ENCODE assay signal across 19 cellular contexts in the genomic region with DNA sequence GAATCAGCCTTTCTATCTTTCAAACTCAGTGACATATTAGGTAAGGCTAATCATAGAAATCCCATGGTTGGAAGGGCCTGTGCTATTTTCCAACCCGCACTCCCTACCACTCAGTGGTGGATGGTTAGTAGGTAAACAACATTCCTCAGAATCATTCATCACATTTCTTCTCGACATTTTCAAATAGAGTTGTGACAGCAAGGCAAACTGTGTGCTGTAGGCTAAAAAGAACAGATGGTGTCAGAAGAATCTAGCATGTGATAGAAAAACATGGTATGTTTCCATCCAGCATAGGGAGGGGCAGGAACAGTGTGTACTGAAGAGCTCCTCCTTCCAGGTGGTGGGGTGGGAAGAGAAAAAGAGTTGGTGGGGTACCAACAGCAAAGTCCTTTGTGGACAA.
DNase-seq lines count a peak whose midpoint lies in the region; ATAC-seq, FAIRE-seq and TF ChIP-seq lines count a peak whose summit lies in the region.
"Had no signal": no experiment of that assay in that cellular context is flagged by ENCODE, and none has a peak within 500 bp of the region (broad histone marks: within the 10 kb centered on the region; RNA-seq: fewer than 3 reads in every experiment).

No MANE protein-coding gene starts in this region.

- in situ Hi-C loops in gastrocnemius medialis (cut with MboI; ENCODE audit: low sequenced_read_pairs in 4 of 4) = no loop called here

- intact Hi-C loops in gastrocnemius medialis (cut with DNase I; ENCODE audit: low total_unique reads) = no loop called here
- intact Hi-C loops in kidney (cut with DNase I) = no loop called here

- peak; percentile 13 for DNase-seq in HK-2 (ENCODE audit: unreplicated experiment)
- peak; percentile 68 for DNase-seq in cerebellar cortex (ENCODE audit: low spot score)
- DNase-seq in kidney epithelial cell (ENCODE audit: low read depth) = peak; percentile 31
- DNase-seq in gastrocnemius medialis = no peak
- DNase-seq in stimulated activated CD4-positive, alpha-beta T cell treated with anti-CD3 and anti-CD28 coated beads, Interleukin-15, amount 100 ng/mL, for 24 hours = no peak
- no peak for DNase-seq in SHP77 (lab: John Stamatoyannopoulos, UW)
- no peak for DNase-seq in kidney
- DNase-seq: activated naive CD8-positive, alpha-beta T cell treated with anti-CD3 and anti-CD28 coated beads, Interleukin-2, amount 10 ng/mL, durations not matched to agents 7 days and 5 days; foreskin keratinocyte; GM23248; NCI-H1105; PC-3; SJCRH30 had no signal

- ATAC-seq in gastrocnemius medialis (peak; percentile 27 to 69), GM19328 (IDR thresholded peaks at IDR 0.05; ENCODE audit: unreplicated experiment) (no peak)
- ATAC-seq: foreskin keratinocyte, PC-3 had no signal

- H3K27me3 ChIP-seq in kidney epithelial cell (ENCODE audit: control insufficient read depth, insufficient read depth, low read length) (no peaks in the 10 kb centered on the region), gastrocnemius medialis (no peaks in the 10 kb centered on the region)
- H3K27me3 ChIP-seq: foreskin keratinocyte, neutrophil, SJCRH30 had no signal

- H3K4me1 ChIP-seq in gastrocnemius medialis (peaks cover 0 to 10% of the 10 kb centered on the region in 2 donors), kidney (ENCODE audit: control insufficient read depth in 1 of 2, insufficient read depth in 1 of 2, low read depth in 1 of 2, low read length in 2 of 2) (peaks cover 0 to 15% of the 10 kb centered on the region in 2 donors)
- H3K4me1 ChIP-seq: foreskin keratinocyte, SJCRH30 had no signal

- H3K27ac ChIP-seq in gastrocnemius medialis = peak overlapping the region in 1 of 4 donors; percentile 11
- H3K27ac ChIP-seq in kidney (ENCODE audit: low read depth in 2 of 2, low read length in 2 of 2) = no peak overlapping the region
- H3K27ac ChIP-seq: C4-2B, foreskin keratinocyte, GM23248, HL-60, neutrophil, SJCRH30 had no signal

- no peak for FAIRE-seq in kidney (lab: Jason Lieb, UNC)
- FAIRE-seq: endothelial cell of umbilical vein, G401.6 had no signal

- no peaks in the 10 kb centered on the region for H3K9me3 ChIP-seq in gastrocnemius medialis
- no peaks in the 10 kb centered on the region for H3K9me3 ChIP-seq in kidney (ENCODE audit: control insufficient read depth in 1 of 2, low read length in 2 of 2)
- H3K9me3 ChIP-seq: neutrophil, SJCRH30 had no signal

- H3K4me3 ChIP-seq in kidney epithelial cell (ENCODE audit: low read depth, low read length) = no peak overlapping the region
- H3K4me3 ChIP-seq in gastrocnemius medialis = no peak overlapping the region
- H3K4me3 ChIP-seq in kidney (ENCODE audit: low read length in 2 of 2) = no peak overlapping the region
- H3K4me3 ChIP-seq: GM23248, SJCRH30 had no signal

- TF ChIP-seq CTCF in kidney epithelial cell (IDR thresholded peaks at IDR 0.05; ENCODE audit: insufficient read depth, low read length, poor library complexity, severe bottlenecking) (no peak), gastrocnemius medialis (IDR thresholded peaks at IDR 0.05 in 4 of 5, conservative IDR thresholded peaks at IDR 0.05 in 1 of 5) (no peak), kidney (IDR thresholded peaks at IDR 0.05; ENCODE audit: borderline replicate concordance, extremely low read depth, insufficient read depth) (no peak)

- H3K36me3 ChIP-seq in kidney epithelial cell (ENCODE audit: control insufficient read depth, insufficient read depth, low read length) (no peaks in the 10 kb centered on the region), gastrocnemius medialis (no peaks in the 10 kb centered on the region), kidney (ENCODE audit: control insufficient read depth in 1 of 2, insufficient read depth in 2 of 2, low read length in 2 of 2) (no peaks in the 10 kb centered on the region)
- H3K36me3 ChIP-seq: neutrophil, SJCRH30 had no signal

- H3K9ac ChIP-seq in kidney (ENCODE audit: low read length in 2 of 2) = no peak overlapping the region
- H3K9ac ChIP-seq: GM23248 had no signal

- no peak for TF ChIP-seq POLR2A in gastrocnemius medialis (IDR thresholded peaks at IDR 0.05)

Comparison
In these comparisons a context has a peak if more than half of its experiments do, and no peak if none do; other contexts are left out.
1. DNase-seq: peak in HK-2 (single experiment), cerebellar cortex (single experiment) and kidney epithelial cell (single experiment); none in gastrocnemius medialis (0 of 2), stimulated activated CD4-positive, alpha-beta T cell treated with anti-CD3 and anti-CD28 coated beads, Interleukin-15, amount 100 ng/mL, for 24 hours (single experiment), SHP77 (0 of 2) and kidney (single experiment).